25 cellular contexts compared by ENCODE assay signal in the genomic region with DNA sequence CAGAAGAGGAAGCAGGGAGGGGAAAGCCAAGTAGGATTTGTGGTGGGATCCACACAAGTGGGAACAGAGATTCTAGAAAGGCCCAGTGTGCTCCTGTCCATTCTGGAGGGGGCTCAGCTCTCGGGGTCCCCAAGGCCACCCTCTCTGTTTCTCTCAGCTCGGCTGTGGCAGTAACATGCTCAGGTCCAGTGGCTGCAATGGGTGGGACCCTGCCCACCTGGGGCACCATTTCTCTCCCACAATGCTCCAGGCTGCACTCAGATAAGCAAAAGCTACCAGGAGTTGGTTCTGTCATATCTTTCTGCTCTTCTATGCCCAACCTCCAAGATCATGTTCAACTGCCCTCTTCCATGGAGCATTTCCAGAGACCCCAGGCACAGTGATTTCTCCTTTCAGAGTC. TPM values are rescaled to one million over a fixed set of nuclear protein-coding genes. Genes with fewer than 3 reads are reported as not detected.
DNase-seq lines count a peak whose midpoint lies in the region; ATAC-seq, FAIRE-seq and TF ChIP-seq lines count a peak whose summit lies in the region.
"Had no signal": no experiment of that assay in that cellular context is flagged by ENCODE, and none has a peak within 500 bp of the region (broad histone marks: within the 10 kb centered on the region; RNA-seq: fewer than 3 reads in every experiment).

No MANE protein-coding gene starts in this region.

- 91% methylated on average over 2 of the region's 2 CpGs for WGBS in smooth muscle cell (ENCODE audit: low lambda C conversion rate)

- no peak overlapping the region for H3K4me3 ChIP-seq in smooth muscle cell
- no peak overlapping the region for H3K4me3 ChIP-seq in SJCRH30
- H3K4me3 ChIP-seq: GM23248, pancreas, spleen had no signal

- H3K36me3 ChIP-seq in smooth muscle cell (ENCODE audit: low read depth) (no peaks in the 10 kb centered on the region), SJCRH30 (0 out of 2 replicates have a peak, but pooled peaks cover 2% of the 10 kb centered on the region)
- H3K36me3 ChIP-seq: pancreas, spleen had no signal

- TF ChIP-seq POLR2A in GM12891 (IDR thresholded peaks at IDR 0.05; ENCODE audit: low read depth, low read length): no peak

- H3K9me3 Mint-ChIP-seq in WTC11: peaks cover 36% of the 10 kb centered on the region

- peaks cover 52% of the 10 kb centered on the region for H3K79me2 ChIP-seq in smooth muscle cell (ENCODE audit: low read depth)

- H4K20me1 ChIP-seq in smooth muscle cell (ENCODE audit: low read depth): peaks cover 13% of the 10 kb centered on the region

- no peak overlapping the region for H3K27ac Mint-ChIP-seq in WTC11
- H3K27ac Mint-ChIP-seq: brain; CD4-positive, alpha-beta memory T cell had no signal

- H3K27me3 Mint-ChIP-seq in WTC11 (ENCODE audit: low read depth): peaks cover 7% of the 10 kb centered on the region

- H3K4me3 Mint-ChIP-seq in WTC11: no peak overlapping the region
- H3K4me3 Mint-ChIP-seq: brain; CD4-positive, alpha-beta memory T cell had no signal

- no peak for ATAC-seq in WTC11
- no peak for ATAC-seq in GM19463 (IDR thresholded peaks at IDR 0.05; ENCODE audit: unreplicated experiment)
- ATAC-seq: pancreas had no signal

- no peak for DNase-seq in GM12891 (ENCODE audit: insufficient read length, low spot score)
- peak; percentile 3 for DNase-seq in WTC11 (ENCODE audit: low spot score)
- DNase-seq in mesenteric fat pad (ENCODE audit: low spot score): peak; percentile 16
- no peak for DNase-seq in smooth muscle cell (lab: John Stamatoyannopoulos, UW; ENCODE audit: unreplicated experiment)
- DNase-seq in cerebellar cortex (ENCODE audit: low spot score): no peak
- DNase-seq in SJCRH30: no peak
- DNase-seq: activated CD4-positive, alpha-beta T cell treated with anti-CD3 and anti-CD28 coated beads, Interleukin-2, amount 50 U/mL, for 1 hour; activated gamma-delta T cell; activated T-cell treated with anti-CD3 and anti-CD28 coated beads for 4 hours; CD4-positive, alpha-beta memory T cell; effector CD4-positive, alpha-beta T cell; KG1; midbrain; naive thymus-derived CD4-positive, alpha-beta T cell; NCI-H1436 treated with DMSO at 0.1 percent for 48 hours; NCI-H2107; NCI-H82; pancreas; stimulated activated CD4-positive, alpha-beta T cell treated with anti-CD3 and anti-CD28 coated beads, Interleukin-4, amount 100 ng/mL, for 1 hour; T-helper 9 cell had no signal

- no peak overlapping the region for H3K9ac ChIP-seq in smooth muscle cell (ENCODE audit: low read depth)
- H3K9ac ChIP-seq: GM23248 had no signal

- H3K9me3 ChIP-seq in smooth muscle cell (replicated peaks; ENCODE audit: low read depth) (no peaks in the 10 kb centered on the region), SJCRH30 (replicated peaks) (no peaks in the 10 kb centered on the region)
- H3K9me3 ChIP-seq: pancreas had no signal

- CTCF ChIA-PET in WTC11 (lab: Charles Lee): no interaction called here

- H3F3A ChIP-seq in smooth muscle cell (ENCODE audit: low read depth): no peaks in the 10 kb centered on the region

- no peaks in the 10 kb centered on the region for H3K27me3 ChIP-seq in smooth muscle cell (ENCODE audit: low read depth)
- no peaks in the 10 kb centered on the region for H3K27me3 ChIP-seq in SJCRH30
- H3K27me3 ChIP-seq: pancreas had no signal

- peak; percentile 5 for FAIRE-seq in GM12891 (lab: Jason Lieb, UNC)
- FAIRE-seq: pancreas had no signal

- POLR2A ChIA-PET in WTC11 (lab: Charles Lee): no interaction called here

- no peaks in the 10 kb centered on the region for H3K4me1 Mint-ChIP-seq in WTC11
- H3K4me1 Mint-ChIP-seq: brain; CD4-positive, alpha-beta memory T cell had no signal

- H3K4me2 ChIP-seq in smooth muscle cell: no peak overlapping the region

- H3K27ac ChIP-seq in smooth muscle cell (ENCODE audit: low read depth) (peak overlapping the region; percentile 90), SJCRH30 (no peak overlapping the region)
- H3K27ac ChIP-seq: epithelial cell of prostate, GM23248, pancreas, spleen had no signal

- 0 out of 2 replicates have a peak, but pooled peaks cover 5% of the 10 kb centered on the region for H3K36me3 Mint-ChIP-seq in WTC11
- H3K36me3 Mint-ChIP-seq: brain; CD4-positive, alpha-beta memory T cell had no signal

- no peak for TF ChIP-seq CTCF in WTC11 (IDR thresholded peaks at IDR 0.05)
- TF ChIP-seq CTCF in smooth muscle cell (IDR thresholded peaks at IDR 0.05; ENCODE audit: borderline replicate concordance, insufficient read depth, poor library complexity, severe bottlenecking): no peak

- no peak overlapping the region for H2AFZ ChIP-seq in smooth muscle cell (ENCODE audit: low read depth)
- H2AFZ ChIP-seq: GM23248 had no signal

- H3K4me1 ChIP-seq in smooth muscle cell (ENCODE audit: low read depth) (no peaks in the 10 kb centered on the region), SJCRH30 (no peaks in the 10 kb centered on the region)
- H3K4me1 ChIP-seq: pancreas had no signal

TF ChIP-seq in GM12891, 5 proteins besides CTCF, POLR2A, EP300 and RAD21:
- TF ChIP-seq SPI1 (IDR thresholded peaks at IDR 0.05; ENCODE audit: low read depth, low read length) (no peak), POLR2AphosphoS5 (IDR thresholded peaks at IDR 0.05; ENCODE audit: low read depth, low read length) (no peak), POU2F2 (IDR thresholded peaks at IDR 0.05; ENCODE audit: low read depth, low read length) (no peak), PAX5 (IDR thresholded peaks at IDR 0.05; ENCODE audit: insufficient read depth, low read length, severe bottlenecking) (no peak), TAF1 (IDR thresholded peaks at IDR 0.05; ENCODE audit: low read depth, low read length) (no peak)

TF ChIP-seq in WTC11, 78 proteins besides CTCF, POLR2A, EP300 and RAD21:
- TF ChIP-seq RORB (CRISPR knock-in tag; IDR thresholded peaks at IDR 0.05): no peak
- TF ChIP-seq, protein P1, sequence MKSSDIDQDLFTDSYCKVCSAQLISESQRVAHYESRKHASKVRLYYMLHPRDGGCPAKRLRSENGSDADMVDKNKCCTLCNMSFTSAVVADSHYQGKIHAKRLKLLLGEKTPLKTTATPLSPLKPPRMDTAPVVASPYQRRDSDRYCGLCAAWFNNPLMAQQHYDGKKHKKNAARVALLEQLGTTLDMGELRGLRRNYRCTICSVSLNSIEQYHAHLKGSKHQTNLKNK (CRISPR knock-in tag; IDR thresholded peaks at IDR 0.05): no peak
- no peak for TF ChIP-seq CBFB (CRISPR knock-in tag; IDR thresholded peaks at IDR 0.05; ENCODE audit: low read depth)
- no peak for TF ChIP-seq NR2C2 (CRISPR knock-in tag; IDR thresholded peaks at IDR 0.05)
- no peak for TF ChIP-seq ZNF396 (CRISPR knock-in tag; IDR thresholded peaks at IDR 0.05; ENCODE audit: borderline replicate concordance)
- TF ChIP-seq GRHL2 (CRISPR knock-in tag; IDR thresholded peaks at IDR 0.05; ENCODE audit: insufficient replicate concordance, severe bottlenecking): no peak
- TF ChIP-seq, protein P2, sequence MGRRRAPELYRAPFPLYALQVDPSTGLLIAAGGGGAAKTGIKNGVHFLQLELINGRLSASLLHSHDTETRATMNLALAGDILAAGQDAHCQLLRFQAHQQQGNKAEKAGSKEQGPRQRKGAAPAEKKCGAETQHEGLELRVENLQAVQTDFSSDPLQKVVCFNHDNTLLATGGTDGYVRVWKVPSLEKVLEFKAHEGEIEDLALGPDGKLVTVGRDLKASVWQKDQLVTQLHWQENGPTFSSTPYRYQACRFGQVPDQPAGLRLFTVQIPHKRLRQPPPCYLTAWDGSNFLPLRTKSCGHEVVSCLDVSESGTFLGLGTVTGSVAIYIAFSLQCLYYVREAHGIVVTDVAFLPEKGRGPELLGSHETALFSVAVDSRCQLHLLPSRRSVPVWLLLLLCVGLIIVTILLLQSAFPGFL (CRISPR knock-in tag; IDR thresholded peaks at IDR 0.05; ENCODE audit: borderline replicate concordance): no peak
- TF ChIP-seq, protein P3, sequence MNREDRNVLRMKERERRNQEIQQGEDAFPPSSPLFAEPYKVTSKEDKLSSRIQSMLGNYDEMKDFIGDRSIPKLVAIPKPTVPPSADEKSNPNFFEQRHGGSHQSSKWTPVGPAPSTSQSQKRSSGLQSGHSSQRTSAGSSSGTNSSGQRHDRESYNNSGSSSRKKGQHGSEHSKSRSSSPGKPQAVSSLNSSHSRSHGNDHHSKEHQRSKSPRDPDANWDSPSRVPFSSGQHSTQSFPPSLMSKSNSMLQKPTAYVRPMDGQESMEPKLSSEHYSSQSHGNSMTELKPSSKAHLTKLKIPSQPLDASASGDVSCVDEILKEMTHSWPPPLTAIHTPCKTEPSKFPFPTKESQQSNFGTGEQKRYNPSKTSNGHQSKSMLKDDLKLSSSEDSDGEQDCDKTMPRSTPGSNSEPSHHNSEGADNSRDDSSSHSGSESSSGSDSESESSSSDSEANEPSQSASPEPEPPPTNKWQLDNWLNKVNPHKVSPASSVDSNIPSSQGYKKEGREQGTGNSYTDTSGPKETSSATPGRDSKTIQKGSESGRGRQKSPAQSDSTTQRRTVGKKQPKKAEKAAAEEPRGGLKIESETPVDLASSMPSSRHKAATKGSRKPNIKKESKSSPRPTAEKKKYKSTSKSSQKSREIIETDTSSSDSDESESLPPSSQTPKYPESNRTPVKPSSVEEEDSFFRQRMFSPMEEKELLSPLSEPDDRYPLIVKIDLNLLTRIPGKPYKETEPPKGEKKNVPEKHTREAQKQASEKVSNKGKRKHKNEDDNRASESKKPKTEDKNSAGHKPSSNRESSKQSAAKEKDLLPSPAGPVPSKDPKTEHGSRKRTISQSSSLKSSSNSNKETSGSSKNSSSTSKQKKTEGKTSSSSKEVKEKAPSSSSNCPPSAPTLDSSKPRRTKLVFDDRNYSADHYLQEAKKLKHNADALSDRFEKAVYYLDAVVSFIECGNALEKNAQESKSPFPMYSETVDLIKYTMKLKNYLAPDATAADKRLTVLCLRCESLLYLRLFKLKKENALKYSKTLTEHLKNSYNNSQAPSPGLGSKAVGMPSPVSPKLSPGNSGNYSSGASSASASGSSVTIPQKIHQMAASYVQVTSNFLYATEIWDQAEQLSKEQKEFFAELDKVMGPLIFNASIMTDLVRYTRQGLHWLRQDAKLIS (CRISPR knock-in tag; IDR thresholded peaks at IDR 0.05; ENCODE audit: borderline replicate concordance): no peak
- TF ChIP-seq NR3C1 (CRISPR knock-in tag; conservative IDR thresholded peaks at IDR 0.05; ENCODE audit: low read depth): no peak
- no peak for TF ChIP-seq OVOL2 (CRISPR knock-in tag; IDR thresholded peaks at IDR 0.05; ENCODE audit: borderline replicate concordance)
- TF ChIP-seq JAZF1 (CRISPR knock-in tag; IDR thresholded peaks at IDR 0.05): no peak
- TF ChIP-seq GTF2I (CRISPR knock-in tag; conservative IDR thresholded peaks at IDR 0.05): no peak

RNA-seq across cellular contexts. Expression of a gene that starts 40.9 kb away (rescaled TPM):
- 0.01 TPM for polyA plus RNA-seq in GM12891 (2012; ENCODE audit: low read depth, missing spikeins)
- 0.11 to 0.60 TPM (median 0.15 TPM) in 3 replicates for total RNA-seq in WTC11 (2021)
- 4.5 TPM for total RNA-seq in mesenteric fat pad
- total RNA-seq in smooth muscle cell: 85.9 and 87.8 TPM in 2 replicates
- 89.4 and 133 TPM in 2 replicates for polyA plus RNA-seq in smooth muscle cell
- total RNA-seq in SJCRH30 (2014; rRNA removed; shearing (Covaris generic)): not detected in 2 replicates
- total RNA-seq: CD4-positive, alpha-beta memory T cell had no signal
- polyA plus RNA-seq: CD4-positive, alpha-beta memory T cell had no signal

Comparison
In these comparisons a context has a peak if more than half of its experiments do, and no peak if none do; other contexts are left out.
1. DNase-seq: peak in WTC11 (single experiment) and mesenteric fat pad (single experiment); none in GM12891 (single experiment), smooth muscle cell (single experiment), cerebellar cortex (single experiment) and SJCRH30 (0 of 2).
2. RNA of a gene that starts 40.9 kb away (total RNA-seq): 85.9 to 87.8 TPM in smooth muscle cell; 4.5 TPM in mesenteric fat pad (single experiment), 0.11 to 0.60 TPM in WTC11 and not detected in SJCRH30; every median in the first group is over 10 times any median in the second.